Comparison of ENCODE assay signal across 15 cellular contexts in genomic region chr6:11810854-11811643, GRCh38. TPM values are rescaled to one million over a fixed set of nuclear protein-coding genes. Genes with fewer than 3 reads are reported as not detected.
DNase-seq lines count a peak whose midpoint lies in the region; ATAC-seq, FAIRE-seq and TF ChIP-seq lines count a peak whose summit lies in the region.
"Had no signal": no experiment of that assay in that cellular context is flagged by ENCODE, and none has a peak within 500 bp of the region (broad histone marks: within the 10 kb centered on the region; RNA-seq: fewer than 3 reads in every experiment).

No MANE protein-coding gene starts in this region.

- H3K27ac Mint-ChIP-seq in astrocyte (ENCODE audit: unreplicated experiment) = peak overlapping the region; percentile 73

- DNase-seq in NCI-H1417 (lab: John Stamatoyannopoulos, UW) = peak in 2 of 3 experiments; percentile 9 to 55
- DNase-seq in NCI-H1417 treated with DMSO at 0.1 percent for 48 hours (lab: John Stamatoyannopoulos, UW) = no peak
- peak; percentile 47 for DNase-seq in astrocyte (ENCODE audit: low read depth)
- peak; percentile 82 for DNase-seq in left kidney (ENCODE audit: low read depth, low spot score)
- no peak for DNase-seq in stomach
- DNase-seq in NCI-H2196 (lab: John Stamatoyannopoulos, UW; ENCODE audit: unreplicated experiment) = no peak
- DNase-seq in GM03348 (ENCODE audit: low spot score) = no peak
- DNase-seq: activated gamma-delta T cell treated with Interleukin-2 at 50 U/mL for 16 hours, GOT3, NCI-H1105 treated with DMSO at 0.1 percent for 48 hours had no signal

- H2AFZ ChIP-seq in astrocyte (ENCODE audit: low read depth, low read length) = peak overlapping the region; percentile 18

- TF ChIP-seq CTCF in astrocyte (IDR thresholded peaks at IDR 0.05; ENCODE audit: insufficient read depth, low read depth, low read length) (no peak), stomach (IDR thresholded peaks at IDR 0.05) (no peak)

- H3K27me3 ChIP-seq in astrocyte (ENCODE audit: insufficient read depth, low read length) (no peaks in the 10 kb centered on the region), stomach (no peaks in the 10 kb centered on the region)
- H3K27me3 ChIP-seq: gastroesophageal sphincter had no signal

- H3K4me1 ChIP-seq in astrocyte (ENCODE audit: insufficient read depth, low read length) (peaks cover 10% of the 10 kb centered on the region), stomach (peaks cover 17 to 31% (median 22%) of the 10 kb centered on the region in 4 donors)

- H3K9ac ChIP-seq in astrocyte (ENCODE audit: low read length) = no peak overlapping the region

- H3K4me2 ChIP-seq in astrocyte (ENCODE audit: low read length) = peak overlapping the region; percentile 7

- 38 to 57% (median 44%) methylated on average over 12 of the region's 12 CpGs for WGBS in stomach, 5 donors

- no peaks in the 10 kb centered on the region for H4K20me1 ChIP-seq in astrocyte (ENCODE audit: insufficient read depth, low read length)

- no peak for TF ChIP-seq EP300 in stomach (IDR thresholded peaks at IDR 0.05)

- FAIRE-seq in astrocyte (lab: Jason Lieb, UNC) = no peak
- FAIRE-seq: D721Med had no signal

- H3K27ac ChIP-seq in astrocyte (ENCODE audit: low read depth, low read length) (no peak overlapping the region), stomach (peak overlapping the region in 4 of 5 donors; percentile 55 to 72 (median 68))
- H3K27ac ChIP-seq: 22Rv1 had no signal

- no peaks in the 10 kb centered on the region for H3K36me3 ChIP-seq in astrocyte (ENCODE audit: insufficient read depth, low read length)
- no peaks in the 10 kb centered on the region for H3K36me3 ChIP-seq in stomach
- H3K36me3 ChIP-seq: gastroesophageal sphincter had no signal

- ATAC-seq in GM21619 (IDR thresholded peaks at IDR 0.05; ENCODE audit: unreplicated experiment) = no peak
- ATAC-seq: activated CD4-positive, CD25-positive, alpha-beta regulatory T cell treated with anti-CD3 and anti-CD28 coated beads, Interleukin-2, amount 50 U/mL, for 24 hours had no signal

- no peak for TF ChIP-seq POLR2A in stomach (IDR thresholded peaks at IDR 0.05)

- H3K9me3 ChIP-seq in astrocyte (ENCODE audit: insufficient read depth, low read depth, low read length) = no peaks in the 10 kb centered on the region
- no peaks in the 10 kb centered on the region for H3K9me3 ChIP-seq in stomach
- H3K9me3 ChIP-seq: gastroesophageal sphincter had no signal

- H3K9me3 Mint-ChIP-seq in astrocyte (ENCODE audit: unreplicated experiment) = peaks cover 3% of the 10 kb centered on the region

- no peaks in the 10 kb centered on the region for H3K79me2 ChIP-seq in astrocyte (ENCODE audit: insufficient read depth, low read length)

- H3K4me3 ChIP-seq in astrocyte (ENCODE audit: insufficient read depth, low read depth, low read length) = no peak overlapping the region
- no peak overlapping the region for H3K4me3 ChIP-seq in stomach
- H3K4me3 ChIP-seq: gastroesophageal sphincter had no signal

- intact Hi-C loops in stomach (cut with DNase I; ENCODE audit: low total_unique reads) = no loop called here

- peaks cover 1% of the 10 kb centered on the region for H3K36me3 Mint-ChIP-seq in astrocyte (ENCODE audit: low read depth, unreplicated experiment)

- no peak overlapping the region for H3K4me3 Mint-ChIP-seq in astrocyte (ENCODE audit: unreplicated experiment)

- peaks cover 35% of the 10 kb centered on the region for H3K4me1 Mint-ChIP-seq in astrocyte (ENCODE audit: low read depth, unreplicated experiment)

- no peaks in the 10 kb centered on the region for H3K27me3 Mint-ChIP-seq in astrocyte (ENCODE audit: low read depth, unreplicated experiment)

RNA-seq across cellular contexts. Expression of gene ADTRP, which starts 32.4 kb away (rescaled TPM):
- 0.58 and 0.68 TPM in 2 replicates for total RNA-seq in astrocyte
- 10 to 100 TPM; 18.7 to 63.6 (median 31.9) TPM for total RNA-seq in stomach
- 10 to 100 TPM in 2 of 3 donors, 1 to 10 TPM in 1; 3.9 to 14.8 (median 10.0) TPM for polyA plus RNA-seq in stomach

Comparison
In these comparisons a context has a peak if more than half of its experiments do, and no peak if none do; other contexts are left out.
1. DNase-seq: peak in NCI-H1417 (2 of 3), astrocyte (single experiment) and left kidney (single experiment); none in NCI-H1417 treated with DMSO at 0.1 percent for 48 hours (single experiment), stomach (single experiment), NCI-H2196 (single experiment) and GM03348 (single experiment).
2. RNA of gene ADTRP, which starts 32.4 kb away (total RNA-seq): 18.7 to 63.6 TPM in stomach; 0.58 to 0.68 TPM in astrocyte; every median in the first group is over 10 times any median in the second.